In the genomic region with DNA sequence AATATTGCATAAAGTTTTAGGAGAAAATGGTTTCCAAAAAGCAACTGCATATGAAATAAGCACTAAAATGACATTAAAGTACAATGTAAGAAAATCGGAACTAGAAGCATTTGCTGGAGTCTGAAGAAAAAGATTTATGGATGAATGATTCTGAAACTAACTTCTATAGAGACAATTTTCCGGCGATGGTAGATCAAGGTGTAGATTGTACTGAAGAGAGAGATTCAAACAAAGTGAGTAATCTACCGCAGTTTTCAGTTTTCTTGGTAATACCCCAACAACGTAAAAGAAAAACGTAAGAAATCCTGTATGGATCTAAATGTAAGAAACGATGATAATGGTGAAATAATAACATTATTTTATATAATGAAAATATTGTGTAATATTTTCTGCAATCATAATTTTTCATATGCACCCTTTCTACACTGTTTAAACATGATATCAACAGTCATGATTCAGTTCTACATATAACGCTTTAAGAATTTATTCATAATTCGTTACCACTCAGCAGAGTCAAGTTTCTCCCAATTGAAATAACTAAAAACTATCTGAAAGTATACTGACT, we compare ENCODE assay signal across 1 cellular context.
TF ChIP-seq lines count a peak whose summit lies in the region.

No MANE protein-coding gene starts in this region.

TF ChIP-seq in HepG2, 621 proteins besides CTCF, POLR2A, EP300 and RAD21:
- TF ChIP-seq ZSCAN21 (CRISPR knock-in tag; IDR thresholded peaks at IDR 0.05; ENCODE audit: borderline replicate concordance) (no peak), DMAP1 (CRISPR knock-in tag; IDR thresholded peaks at IDR 0.05) (no peak), TGIF2 (CRISPR knock-in tag; IDR thresholded peaks at IDR 0.05) (no peak)
- TF ChIP-seq, protein P1, sequence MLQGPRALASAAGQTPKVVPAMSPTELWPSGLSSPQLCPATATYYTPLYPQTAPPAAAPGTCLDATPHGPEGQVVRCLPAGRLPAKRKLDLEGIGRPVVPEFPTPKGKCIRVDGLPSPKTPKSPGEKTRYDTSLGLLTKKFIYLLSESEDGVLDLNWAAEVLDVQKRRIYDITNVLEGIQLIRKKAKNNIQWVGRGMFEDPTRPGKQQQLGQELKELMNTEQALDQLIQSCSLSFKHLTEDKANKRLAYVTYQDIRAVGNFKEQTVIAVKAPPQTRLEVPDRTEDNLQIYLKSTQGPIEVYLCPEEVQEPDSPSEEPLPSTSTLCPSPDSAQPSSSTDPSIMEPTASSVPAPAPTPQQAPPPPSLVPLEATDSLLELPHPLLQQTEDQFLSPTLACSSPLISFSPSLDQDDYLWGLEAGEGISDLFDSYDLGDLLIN (CRISPR knock-in tag; IDR thresholded peaks at IDR 0.05; ENCODE audit: borderline replicate concordance), result no peak
TF ChIP-seq in HepG2: peak in this region for 0.
